In genomic region chr3:37768107-37768809, GRCh38 we compare ENCODE assay signal across 12 cellular contexts.
A peak's percentile ranks its signal among the peaks of the same experiment; 100 is the strongest.
DNase-seq lines count a peak whose midpoint lies in the region; ATAC-seq, FAIRE-seq and TF ChIP-seq lines count a peak whose summit lies in the region.
"Had no signal": no experiment of that assay in that cellular context is flagged by ENCODE, and none has a peak within 500 bp of the region (broad histone marks: within the 10 kb centered on the region; RNA-seq: fewer than 3 reads in every experiment).

No MANE protein-coding gene starts in this region.

- CTCF ChIA-PET in activated CD4-positive, alpha-beta T cell treated with anti-CD3 and anti-CD28 coated beads for 36 hours (lab: Charles Lee) = interaction anchor here (0.5 kb wide), 1 partner anchor 1184 kb away, joined by 5 read pairs; no protein-coding TSS in a partner anchor

- no peak overlapping the region for H3K9ac ChIP-seq in kidney (ENCODE audit: low read length in 2 of 2)

- intact Hi-C loops in heart right ventricle (cut with DNase I) = no loop called here
- intact Hi-C loops in left ventricle myocardium superior (cut with micrococcal nuclease) = no loop called here
- intact Hi-C loops in kidney (cut with DNase I) = no loop called here
- intact Hi-C loops in activated CD4-positive, alpha-beta T cell treated with anti-CD3 and anti-CD28 coated beads for 36 hours (cut with DNase I, micrococcal nuclease) = no loop called here

- no peak overlapping the region for H3K4me3 ChIP-seq in heart right ventricle
- no peak overlapping the region for H3K4me3 ChIP-seq in kidney (ENCODE audit: low read length in 2 of 2)

- H3K9me3 Mint-ChIP-seq in activated CD4-positive, alpha-beta T cell treated with anti-CD3 and anti-CD28 coated beads for 36 hours (ENCODE audit: low read depth) = no peaks in the 10 kb centered on the region
- H3K9me3 Mint-ChIP-seq: activated naive CD8-positive, alpha-beta T cell treated with anti-CD3 and anti-CD28 coated beads for 36 hours; memory B cell had no signal

- no peaks in the 10 kb centered on the region for H3K36me3 Mint-ChIP-seq in activated CD4-positive, alpha-beta T cell treated with anti-CD3 and anti-CD28 coated beads for 36 hours (ENCODE audit: low read depth)
- H3K36me3 Mint-ChIP-seq: activated naive CD8-positive, alpha-beta T cell treated with anti-CD3 and anti-CD28 coated beads for 36 hours; memory B cell had no signal

- no peak overlapping the region for H3K4me3 Mint-ChIP-seq in activated CD4-positive, alpha-beta T cell treated with anti-CD3 and anti-CD28 coated beads for 36 hours
- H3K4me3 Mint-ChIP-seq: activated naive CD8-positive, alpha-beta T cell treated with anti-CD3 and anti-CD28 coated beads for 36 hours; memory B cell had no signal

- H3K27ac Mint-ChIP-seq in activated CD4-positive, alpha-beta T cell treated with anti-CD3 and anti-CD28 coated beads for 36 hours = no peak overlapping the region
- H3K27ac Mint-ChIP-seq: activated naive CD8-positive, alpha-beta T cell treated with anti-CD3 and anti-CD28 coated beads for 36 hours; memory B cell had no signal

- H3K27ac ChIP-seq in heart right ventricle (peak overlapping the region; percentile 63 to 97 (median 91)), kidney (ENCODE audit: low read depth in 2 of 2, low read length in 2 of 2) (peak overlapping the region; percentile 30 to 82)

- TF ChIP-seq CTCF in heart right ventricle (IDR thresholded peaks at IDR 0.05) = no peak
- no peak for TF ChIP-seq CTCF in kidney (IDR thresholded peaks at IDR 0.05; ENCODE audit: borderline replicate concordance, extremely low read depth, insufficient read depth)

- H3K27me3 ChIP-seq in heart right ventricle = no peaks in the 10 kb centered on the region

- WGBS in heart right ventricle, 2 donors = 30 to 47% methylated on average over 8 of the region's 8 CpGs

- peaks cover 11% of the 10 kb centered on the region for H3K27me3 Mint-ChIP-seq in activated CD4-positive, alpha-beta T cell treated with anti-CD3 and anti-CD28 coated beads for 36 hours

- POLR2A ChIA-PET in activated CD4-positive, alpha-beta T cell treated with anti-CD3 and anti-CD28 coated beads for 36 hours (lab: Charles Lee) = no interaction called here

- no peak for DNase-seq in heart right ventricle
- DNase-seq in left ventricle myocardium superior = no peak
- DNase-seq in RPMI7951 (ENCODE audit: low read depth) = peak; percentile 55
- no peak for DNase-seq in kidney
- no peak for DNase-seq in urothelium cell line (ENCODE audit: low spot score)
- no peak for DNase-seq in GM19240 (ENCODE audit: insufficient read length, low spot score)
- no peak for DNase-seq in activated CD4-positive, alpha-beta T cell treated with anti-CD3 and anti-CD28 coated beads for 36 hours
- DNase-seq: activated naive CD8-positive, alpha-beta T cell treated with anti-CD3 and anti-CD28 coated beads for 36 hours; stimulated activated CD4-positive, alpha-beta T cell treated with anti-CD3 and anti-CD28 coated beads, Interleukin-12 subunit alpha, Interleukin-12 subunit beta, amount 100 ng/mL, for 4 hours; stimulated activated naive CD4-positive, alpha-beta T cell treated with Interleukin-2 at 50 U/mL for 16 hours had no signal

- ATAC-seq in heart right ventricle (no peak), left ventricle myocardium superior (no peak), GM21717 (IDR thresholded peaks at IDR 0.05; ENCODE audit: unreplicated experiment) (no peak)
- no peak for ATAC-seq in activated CD4-positive, alpha-beta T cell treated with anti-CD3 and anti-CD28 coated beads for 36 hours

- no peaks in the 10 kb centered on the region for H3K36me3 ChIP-seq in heart right ventricle
- H3K36me3 ChIP-seq in kidney (ENCODE audit: control insufficient read depth in 1 of 2, insufficient read depth in 2 of 2, low read length in 2 of 2) = no peaks in the 10 kb centered on the region

- H3K4me1 ChIP-seq in heart right ventricle (peaks cover 27 to 100% (median 94%) of the 10 kb centered on the region in 9 donors), kidney (ENCODE audit: control insufficient read depth in 1 of 2, insufficient read depth in 1 of 2, low read depth in 1 of 2, low read length in 2 of 2) (peaks cover 30 to 48% of the 10 kb centered on the region in 2 donors)

- FAIRE-seq in kidney (lab: Jason Lieb, UNC) (no peak), urothelium cell line (lab: Jason Lieb, UNC) (no peak)

- H3K4me1 Mint-ChIP-seq in activated CD4-positive, alpha-beta T cell treated with anti-CD3 and anti-CD28 coated beads for 36 hours = no peaks in the 10 kb centered on the region
- H3K4me1 Mint-ChIP-seq: memory B cell had no signal

- H3K9me3 ChIP-seq in heart right ventricle (no peaks in the 10 kb centered on the region), kidney (ENCODE audit: control insufficient read depth in 1 of 2, low read length in 2 of 2) (no peaks in the 10 kb centered on the region)
